In genomic region chr7:131688738-131689661, GRCh38 we compare ENCODE assay signal across 8 cellular contexts.
A peak's percentile ranks its signal among the peaks of the same experiment; 100 is the strongest.
DNase-seq lines count a peak whose midpoint lies in the region; ATAC-seq and TF ChIP-seq lines count a peak whose summit lies in the region.

No MANE protein-coding gene starts in this region.

- no peaks in the 10 kb centered on the region for H3K9me3 Mint-ChIP-seq in activated CD8-positive, alpha-beta T cell treated with anti-CD3 and anti-CD28 coated beads, Interleukin-2, amount 10 ng/mL, durations not matched to agents 7 days and 5 days (ENCODE audit: insufficient read depth)
- no peaks in the 10 kb centered on the region for H3K9me3 Mint-ChIP-seq in effector memory CD8-positive, alpha-beta T cell
- no peaks in the 10 kb centered on the region for H3K9me3 Mint-ChIP-seq in mesothelial cell of epicardium

- H3K27me3 Mint-ChIP-seq in activated CD8-positive, alpha-beta T cell treated with anti-CD3 and anti-CD28 coated beads, Interleukin-2, amount 10 ng/mL, durations not matched to agents 7 days and 5 days (ENCODE audit: low read depth) = peaks cover 8% of the 10 kb centered on the region
- peaks cover 55 to 98% of the 10 kb centered on the region in 2 donors for H3K27me3 Mint-ChIP-seq in effector memory CD8-positive, alpha-beta T cell
- peaks cover 76% of the 10 kb centered on the region for H3K27me3 Mint-ChIP-seq in mesothelial cell of epicardium (ENCODE audit: low read depth)

- peak; percentile 28 for DNase-seq in DMS79 (lab: John Stamatoyannopoulos, UW)
- DNase-seq in NCI-H526 treated with DMSO at 0.1 percent for 48 hours (lab: John Stamatoyannopoulos, UW) = peak; percentile 23
- peak; percentile 67 for DNase-seq in activated CD8-positive, alpha-beta T cell treated with anti-CD3 and anti-CD28 coated beads, Interleukin-2, amount 10 ng/mL, durations not matched to agents 7 days and 5 days
- peak; percentile 37 to 49 (median 39) for DNase-seq in effector memory CD8-positive, alpha-beta T cell
- peak; percentile 53 to 85 for DNase-seq in mesothelial cell of epicardium (ENCODE audit: low spot score in 2 of 2, unreplicated experiment in 2 of 2)
- DNase-seq in stimulated activated CD8-positive, alpha-beta memory T cell treated with anti-CD3 and anti-CD28 coated beads, Interleukin-7, amount 100 ng/mL, for 1 hour (ENCODE audit: low read depth in 2 of 2) = peak; percentile 12 to 19

- CTCF ChIA-PET in activated CD8-positive, alpha-beta T cell treated with anti-CD3 and anti-CD28 coated beads, Interleukin-2, amount 10 ng/mL, durations not matched to agents 7 days and 5 days (lab: Charles Lee) = interaction anchor here (0.7 to 1.9 kb wide), 7 partner anchors 9 to 892 kb away, joined by 3 to 15 read pairs (median 3); no protein-coding TSS in a partner anchor

- peak; percentile 92 for TF ChIP-seq CTCF in mesothelial cell of epicardium (IDR thresholded peaks at IDR 0.05; ENCODE audit: unreplicated experiment)

- no peaks in the 10 kb centered on the region for H3K36me3 Mint-ChIP-seq in activated CD8-positive, alpha-beta T cell treated with anti-CD3 and anti-CD28 coated beads, Interleukin-2, amount 10 ng/mL, durations not matched to agents 7 days and 5 days (ENCODE audit: low read depth)
- no peaks in the 10 kb centered on the region for H3K36me3 Mint-ChIP-seq in effector memory CD8-positive, alpha-beta T cell (ENCODE audit: insufficient read depth)
- no peaks in the 10 kb centered on the region for H3K36me3 Mint-ChIP-seq in mesothelial cell of epicardium

- H3K4me1 Mint-ChIP-seq in activated CD8-positive, alpha-beta T cell treated with anti-CD3 and anti-CD28 coated beads, Interleukin-2, amount 10 ng/mL, durations not matched to agents 7 days and 5 days (ENCODE audit: low read depth) = no peaks in the 10 kb centered on the region
- H3K4me1 Mint-ChIP-seq in effector memory CD8-positive, alpha-beta T cell (ENCODE audit: low read depth in 2 of 2) = peaks cover 6 to 7% of the 10 kb centered on the region in 2 donors
- H3K4me1 Mint-ChIP-seq in mesothelial cell of epicardium = peaks cover 6% of the 10 kb centered on the region

- POLR2A ChIA-PET in activated CD8-positive, alpha-beta T cell treated with anti-CD3 and anti-CD28 coated beads, Interleukin-2, amount 10 ng/mL, durations not matched to agents 7 days and 5 days (lab: Charles Lee) = no interaction called here

- peak; percentile 70 for ATAC-seq in HG02610 (IDR thresholded peaks at IDR 0.05; ENCODE audit: unreplicated experiment)
- ATAC-seq in activated CD8-positive, alpha-beta T cell treated with anti-CD3 and anti-CD28 coated beads, Interleukin-2, amount 10 ng/mL, durations not matched to agents 7 days and 5 days = peak; percentile 69
- ATAC-seq in effector memory CD8-positive, alpha-beta T cell (replicated peaks) = peak; percentile 71
- ATAC-seq in HG03571 (IDR thresholded peaks at IDR 0.05; ENCODE audit: unreplicated experiment) = no peak

- no peak overlapping the region for H3K4me3 Mint-ChIP-seq in activated CD8-positive, alpha-beta T cell treated with anti-CD3 and anti-CD28 coated beads, Interleukin-2, amount 10 ng/mL, durations not matched to agents 7 days and 5 days
- H3K4me3 Mint-ChIP-seq in effector memory CD8-positive, alpha-beta T cell = no peak overlapping the region
- no peak overlapping the region for H3K4me3 Mint-ChIP-seq in mesothelial cell of epicardium

- H3K27ac Mint-ChIP-seq in activated CD8-positive, alpha-beta T cell treated with anti-CD3 and anti-CD28 coated beads, Interleukin-2, amount 10 ng/mL, durations not matched to agents 7 days and 5 days = no peak overlapping the region
- no peak overlapping the region for H3K27ac Mint-ChIP-seq in effector memory CD8-positive, alpha-beta T cell
- no peak overlapping the region for H3K27ac Mint-ChIP-seq in mesothelial cell of epicardium

Comparison
In these comparisons a context has a peak if more than half of its experiments do, and no peak if none do; other contexts are left out.
1. DNase-seq: peak in every context shown above with its lines; median percentile 69 in mesothelial cell of epicardium; 67 in activated CD8-positive, alpha-beta T cell treated with anti-CD3 and anti-CD28 coated beads, Interleukin-2, amount 10 ng/mL, durations not matched to agents 7 days and 5 days; 39 in effector memory CD8-positive, alpha-beta T cell; 28 in DMS79; 23 in NCI-H526 treated with DMSO at 0.1 percent for 48 hours; 16 in stimulated activated CD8-positive, alpha-beta memory T cell treated with anti-CD3 and anti-CD28 coated beads, Interleukin-7, amount 100 ng/mL, for 1 hour.